21 cellular contexts compared by ENCODE assay signal in the genomic region with DNA sequence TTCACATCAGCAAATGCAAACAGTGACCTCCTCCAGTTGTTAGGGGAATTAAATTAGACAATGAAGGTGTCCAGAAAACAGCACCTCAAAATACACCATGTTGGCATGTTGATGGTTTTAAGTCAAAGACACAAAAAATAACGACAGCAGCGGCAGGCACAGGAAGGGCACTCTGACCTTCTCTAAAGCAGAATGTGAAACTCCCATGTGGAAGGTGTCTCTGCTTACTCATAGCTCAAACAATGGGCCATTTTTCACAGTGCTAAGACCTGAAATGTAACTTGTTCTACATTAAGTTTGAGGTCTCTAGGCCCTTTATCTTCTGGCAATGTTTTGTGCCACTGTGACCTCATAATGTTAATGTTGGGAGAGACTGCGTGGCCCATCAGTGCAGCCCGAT.
A peak's percentile ranks its signal among the peaks of the same experiment; 100 is the strongest.
DNase-seq lines count a peak whose midpoint lies in the region; ATAC-seq and TF ChIP-seq lines count a peak whose summit lies in the region.
"Had no signal": no experiment of that assay in that cellular context is flagged by ENCODE, and none has a peak within 500 bp of the region (broad histone marks: within the 10 kb centered on the region; RNA-seq: fewer than 3 reads in every experiment).

No MANE protein-coding gene starts in this region.

- TF ChIP-seq CTCF in colonic mucosa (IDR thresholded peaks at IDR 0.05) (no peak), parathyroid adenoma (IDR thresholded peaks at IDR 0.05) (no peak), brain microvascular endothelial cell (IDR thresholded peaks at IDR 0.05; ENCODE audit: low read depth, low read length, missing control alignments) (no peak)

- intact Hi-C loops in colonic mucosa (cut with DNase I), result no loop called here

- H3K79me2 ChIP-seq in parathyroid adenoma, result no peaks in the 10 kb centered on the region

- H3K4me3 ChIP-seq in colonic mucosa (no peak overlapping the region), parathyroid adenoma (ENCODE audit: low read depth, low read length) (no peak overlapping the region), brain microvascular endothelial cell (ENCODE audit: low read depth, low read length) (no peak overlapping the region)
- no peak overlapping the region for H3K4me3 ChIP-seq in CD8-positive, alpha-beta memory T cell (ENCODE audit: low read length)
- H3K4me3 ChIP-seq: GM23248, heart right ventricle had no signal

- H3K9me3 ChIP-seq in colonic mucosa (no peaks in the 10 kb centered on the region), parathyroid adenoma (ENCODE audit: control insufficient read depth, low read length) (no peaks in the 10 kb centered on the region)
- H3K9me3 ChIP-seq in CD8-positive, alpha-beta memory T cell (ENCODE audit: low read length), result no peaks in the 10 kb centered on the region
- H3K9me3 ChIP-seq: heart right ventricle had no signal

- DNase-seq in COLO829 (ENCODE audit: low spot score), result peak; percentile 54
- no peak for DNase-seq in colonic mucosa
- DNase-seq in CD8-positive, alpha-beta memory T cell, result no peak
- no peak for DNase-seq in NCI-H82 (lab: John Stamatoyannopoulos, UW)
- no peak for DNase-seq in NCI-H446 treated with DMSO at 0.1 percent for 48 hours (lab: John Stamatoyannopoulos, UW)
- DNase-seq in brain microvascular endothelial cell, result no peak
- DNase-seq: amniotic stem cell; effector memory CD8-positive, alpha-beta T cell; EL; GM23248; heart right ventricle; islet precursor cell; NCI-H2171 treated with DMSO at 0.1 percent for 48 hours; retina had no signal

- H3K27ac ChIP-seq in colonic mucosa (peak overlapping the region; percentile 68), parathyroid adenoma (no peak overlapping the region), brain microvascular endothelial cell (no peak overlapping the region)
- H3K27ac ChIP-seq in CD8-positive, alpha-beta memory T cell (ENCODE audit: low read depth, low read length), result no peak overlapping the region
- H3K27ac ChIP-seq: GM23248, KMS-11 had no signal

- H3K4me1 ChIP-seq in colonic mucosa (no peaks in the 10 kb centered on the region), parathyroid adenoma (peaks cover 7% of the 10 kb centered on the region)
- H3K4me1 ChIP-seq in CD8-positive, alpha-beta memory T cell (ENCODE audit: insufficient read depth, low read length), result no peaks in the 10 kb centered on the region

- in situ Hi-C loops in brain microvascular endothelial cell (cut with HindIII; ENCODE audit: low pct_ligation_motif_present, low sequenced_read_pairs), result no loop called here

- H2AFZ ChIP-seq in parathyroid adenoma, result no peak overlapping the region
- H2AFZ ChIP-seq: GM23248 had no signal

- ATAC-seq in GM21786 (IDR thresholded peaks at IDR 0.05; ENCODE audit: unreplicated experiment), result peak; percentile 44
- ATAC-seq: effector memory CD8-positive, alpha-beta T cell; Right ventricle myocardium inferior had no signal

- H3K36me3 ChIP-seq in colonic mucosa (no peaks in the 10 kb centered on the region), parathyroid adenoma (ENCODE audit: control insufficient read depth, insufficient read depth, low read length) (no peaks in the 10 kb centered on the region), brain microvascular endothelial cell (replicated peaks) (no peaks in the 10 kb centered on the region)
- no peaks in the 10 kb centered on the region for H3K36me3 ChIP-seq in CD8-positive, alpha-beta memory T cell (ENCODE audit: insufficient read depth, low read length)
- H3K36me3 ChIP-seq: heart right ventricle had no signal

- H3K9ac ChIP-seq in colonic mucosa (ENCODE audit: low read depth in 2 of 2, low read length in 2 of 2) (peak overlapping the region in 1 of 2 donors; percentile 42), parathyroid adenoma (no peak overlapping the region)
- H3K9ac ChIP-seq: GM23248, KMS-11 had no signal

- H3K27me3 Mint-ChIP-seq in CD8-positive, alpha-beta memory T cell, result peaks cover 0 to 8% of the 10 kb centered on the region in 2 donors
- H3K27me3 Mint-ChIP-seq: central memory CD8-positive, alpha-beta T cell had no signal

- H3K4me3 Mint-ChIP-seq in CD8-positive, alpha-beta memory T cell, result no peak overlapping the region
- H3K4me3 Mint-ChIP-seq: central memory CD8-positive, alpha-beta T cell; effector memory CD8-positive, alpha-beta T cell; memory B cell had no signal

- CTCF ChIA-PET in CD8-positive, alpha-beta memory T cell (lab: Charles Lee), result no interaction called here

- no peaks in the 10 kb centered on the region for H3K9me3 Mint-ChIP-seq in CD8-positive, alpha-beta memory T cell
- H3K9me3 Mint-ChIP-seq: activated T-helper 2 cell treated with anti-CD3 and anti-CD28 coated beads, Interferon-gamma antibody, Interleukin-2, Interleukin-4, amounts not matched to agents 10 μg/mL and 5 μg/mL and 100 μg/mL, durations not matched to agents 14 hours and 24 hours and 36 hours; central memory CD8-positive, alpha-beta T cell; effector memory CD8-positive, alpha-beta T cell; memory B cell had no signal

- H3K27me3 ChIP-seq in colonic mucosa, result no peaks in the 10 kb centered on the region
- no peaks in the 10 kb centered on the region for H3K27me3 ChIP-seq in parathyroid adenoma (ENCODE audit: control insufficient read depth, insufficient read depth, low read length)
- H3K27me3 ChIP-seq in CD8-positive, alpha-beta memory T cell (ENCODE audit: insufficient read depth, low read length, poor library complexity, severe bottlenecking), result no peaks in the 10 kb centered on the region
- no peaks in the 10 kb centered on the region for H3K27me3 ChIP-seq in brain microvascular endothelial cell (replicated peaks)

- H3K27ac Mint-ChIP-seq in CD8-positive, alpha-beta memory T cell, result no peak overlapping the region
- H3K27ac Mint-ChIP-seq: activated T-helper 2 cell treated with anti-CD3 and anti-CD28 coated beads, Interferon-gamma antibody, Interleukin-2, Interleukin-4, amounts not matched to agents 10 μg/mL and 5 μg/mL and 100 μg/mL, durations not matched to agents 14 hours and 24 hours and 36 hours; effector memory CD8-positive, alpha-beta T cell; memory B cell had no signal

- no peaks in the 10 kb centered on the region for H3K36me3 Mint-ChIP-seq in CD8-positive, alpha-beta memory T cell
- H3K36me3 Mint-ChIP-seq: memory B cell had no signal

- no peaks in the 10 kb centered on the region for H3K4me1 Mint-ChIP-seq in CD8-positive, alpha-beta memory T cell
- H3K4me1 Mint-ChIP-seq: memory B cell had no signal

- POLR2A ChIA-PET in CD8-positive, alpha-beta memory T cell (lab: Charles Lee), result no interaction called here

- H3K4me2 ChIP-seq in parathyroid adenoma (ENCODE audit: low read length), result peak overlapping the region; percentile 22
- H3K4me2 ChIP-seq: KMS-11 had no signal
